8 cellular contexts compared by ENCODE assay signal in genomic region chr7:23273141-23273599, GRCh38. TPM values are rescaled to one million over a fixed set of nuclear protein-coding genes. Genes with fewer than 3 reads are reported as not detected.
DNase-seq lines count a peak whose midpoint lies in the region; ATAC-seq and TF ChIP-seq lines count a peak whose summit lies in the region.

No MANE protein-coding gene starts in this region.

- peak; percentile 98 for DNase-seq in BE2C
- DNase-seq in NCI-H2196 treated with DMSO at 0.1 percent for 48 hours (lab: John Stamatoyannopoulos, UW; ENCODE audit: unreplicated experiment) = peak; percentile 89
- peak; percentile 97 for DNase-seq in WERI-Rb-1
- DNase-seq in breast epithelium (ENCODE audit: low spot score in 2 of 2) = peak; percentile 74 to 82
- DNase-seq in kidney glomerular epithelial cell (lab: John Stamatoyannopoulos, UW) = peak; percentile 96
- peak; percentile 92 for DNase-seq in stimulated activated CD4-positive, alpha-beta T cell treated with anti-CD3 and anti-CD28 coated beads, Interleukin-4, amount 100 ng/mL, for 24 hours

- ATAC-seq in GM19035 (IDR thresholded peaks at IDR 0.05; ENCODE audit: unreplicated experiment) (peak; percentile 99), HG03196 (IDR thresholded peaks at IDR 0.05; ENCODE audit: unreplicated experiment) (peak; percentile 93)

- H3K36me3 ChIP-seq in BE2C (no peaks in the 10 kb centered on the region), WERI-Rb-1 (no peaks in the 10 kb centered on the region), breast epithelium (no peaks in the 10 kb centered on the region)

- no peak for TF ChIP-seq POLR2A in breast epithelium (IDR thresholded peaks at IDR 0.05)

- peaks cover 4% of the 10 kb centered on the region for H3K27me3 ChIP-seq in BE2C
- H3K27me3 ChIP-seq in WERI-Rb-1 (ENCODE audit: insufficient read depth, low read depth, severe bottlenecking) = no peaks in the 10 kb centered on the region
- no peaks in the 10 kb centered on the region for H3K27me3 ChIP-seq in breast epithelium

- H3K9me3 ChIP-seq in BE2C = no peaks in the 10 kb centered on the region
- H3K9me3 ChIP-seq in WERI-Rb-1 (ENCODE audit: severe bottlenecking) = no peaks in the 10 kb centered on the region
- H3K9me3 ChIP-seq in breast epithelium = no peaks in the 10 kb centered on the region

- H3K27ac ChIP-seq in WERI-Rb-1 (peak overlapping the region; percentile 21), breast epithelium (no peak overlapping the region)

- intact Hi-C loops in breast epithelium (cut with DNase I; ENCODE audit: low total_unique reads) = no loop called here

- H3K4me1 ChIP-seq in BE2C (peaks cover 15% of the 10 kb centered on the region), breast epithelium (no peaks in the 10 kb centered on the region)

- TF ChIP-seq CTCF in BE2C (IDR thresholded peaks at IDR 0.05; ENCODE audit: low read depth, low read length) = peak; percentile 94
- TF ChIP-seq CTCF in WERI-Rb-1 (IDR thresholded peaks at IDR 0.05; ENCODE audit: low read depth, low read length) = peak; percentile 93
- peak in 2 of 3 donors; percentile 57 to 69 for TF ChIP-seq CTCF in breast epithelium (IDR thresholded peaks at IDR 0.05)

- H3K4me3 ChIP-seq in BE2C (ENCODE audit: low read depth, low read length) = 0 out of 2 replicates have a peak overlapping the region, but pooled peaks have one; percentile 10
- H3K4me3 ChIP-seq in WERI-Rb-1 (ENCODE audit: low read depth, low read length) = no peak overlapping the region
- no peak overlapping the region for H3K4me3 ChIP-seq in breast epithelium

RNA-seq across cellular contexts. Expression of gene MALSU1, which starts 26.0 kb away (rescaled TPM):
- 93.8 TPM for polyA plus RNA-seq in BE2C (2012; ENCODE audit: insufficient read depth, insufficient read length, low read depth)
- 10 to 100 TPM; 40.3 to 48.4 (median 45.0) TPM for total RNA-seq in breast epithelium

RNA-seq across cellular contexts. Expression of gene GPNMB, which starts 26.6 kb away (rescaled TPM):
- 1.4 TPM for polyA plus RNA-seq in BE2C (2012; ENCODE audit: insufficient read depth, insufficient read length, low read depth)
- total RNA-seq in breast epithelium = 100 to 1,000 TPM in 2 of 3 donors, 10 to 100 TPM in 1; 86.9 to 460 (median 335) TPM
